ENCODE assay signal across 1 cellular context in the genomic region with DNA sequence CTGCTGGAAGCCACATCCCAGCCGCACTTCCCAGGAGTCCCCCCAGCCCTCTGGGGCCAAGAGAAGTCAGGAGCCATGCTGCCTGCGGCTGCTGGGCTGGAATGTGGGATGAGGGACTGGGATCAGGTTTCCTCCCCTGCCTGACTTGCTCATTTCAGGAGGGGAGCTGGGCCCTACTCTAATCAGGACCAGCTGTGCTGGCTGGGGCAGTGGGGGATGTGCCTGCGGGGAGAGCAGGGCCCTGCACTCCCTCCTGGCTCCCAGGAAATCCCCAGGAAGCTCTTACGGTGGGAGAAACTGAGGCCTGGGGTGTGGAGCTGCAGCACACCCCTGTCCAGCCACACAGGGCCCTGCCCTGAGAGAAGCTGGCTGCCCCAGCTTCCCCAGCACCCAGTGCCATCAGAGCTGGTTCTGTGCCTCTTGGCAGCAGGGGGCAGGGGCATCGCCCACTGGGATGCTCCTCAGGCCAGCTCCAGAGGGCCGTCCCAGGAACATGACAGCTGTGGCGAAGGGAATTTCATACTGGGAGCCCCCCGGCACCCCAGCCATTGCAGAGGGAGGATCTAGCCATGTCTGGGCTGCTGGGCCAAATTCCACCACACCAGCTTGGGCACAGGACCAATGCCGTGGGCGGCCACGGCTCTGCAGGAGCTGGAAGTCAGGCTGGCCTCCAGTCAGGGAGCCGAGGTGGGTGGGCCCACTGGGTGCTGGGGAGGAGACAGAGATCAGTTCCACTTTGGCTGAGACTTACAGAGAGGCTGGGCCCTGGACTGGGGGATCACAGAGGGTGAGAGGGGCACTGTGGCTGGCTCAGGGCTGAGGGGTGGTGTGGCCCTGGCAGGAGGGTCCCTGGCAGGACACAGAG.
TF ChIP-seq lines count a peak whose summit lies in the region.

No MANE protein-coding gene starts in this region.

TF ChIP-seq in Ishikawa, 13 proteins besides CTCF, POLR2A, EP300 and RAD21 (continued from another document):
- TF ChIP-seq NFIC (IDR thresholded peaks at IDR 0.05) (peak; percentile 67), YY1 (IDR thresholded peaks at IDR 0.05; ENCODE audit: low read depth) (no peak), ZBTB7A (IDR thresholded peaks at IDR 0.05; ENCODE audit: low read depth) (no peak), EGR1 (IDR thresholded peaks at IDR 0.05) (peak; percentile 95)
- TF ChIP-seq, protein P1, sequence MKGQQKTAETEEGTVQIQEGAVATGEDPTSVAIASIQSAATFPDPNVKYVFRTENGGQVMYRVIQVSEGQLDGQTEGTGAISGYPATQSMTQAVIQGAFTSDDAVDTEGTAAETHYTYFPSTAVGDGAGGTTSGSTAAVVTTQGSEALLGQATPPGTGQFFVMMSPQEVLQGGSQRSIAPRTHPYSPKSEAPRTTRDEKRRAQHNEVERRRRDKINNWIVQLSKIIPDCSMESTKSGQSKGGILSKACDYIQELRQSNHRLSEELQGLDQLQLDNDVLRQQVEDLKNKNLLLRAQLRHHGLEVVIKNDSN (IDR thresholded peaks at IDR 0.05): no peak
- TF ChIP-seq, protein P2, sequence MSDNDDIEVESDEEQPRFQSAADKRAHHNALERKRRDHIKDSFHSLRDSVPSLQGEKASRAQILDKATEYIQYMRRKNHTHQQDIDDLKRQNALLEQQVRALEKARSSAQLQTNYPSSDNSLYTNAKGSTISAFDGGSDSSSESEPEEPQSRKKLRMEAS (IDR thresholded peaks at IDR 0.05): peak; percentile 23; the same call in 1 of the 2 replicates
